ENCODE assay signal across 18 cellular contexts in the genomic region with DNA sequence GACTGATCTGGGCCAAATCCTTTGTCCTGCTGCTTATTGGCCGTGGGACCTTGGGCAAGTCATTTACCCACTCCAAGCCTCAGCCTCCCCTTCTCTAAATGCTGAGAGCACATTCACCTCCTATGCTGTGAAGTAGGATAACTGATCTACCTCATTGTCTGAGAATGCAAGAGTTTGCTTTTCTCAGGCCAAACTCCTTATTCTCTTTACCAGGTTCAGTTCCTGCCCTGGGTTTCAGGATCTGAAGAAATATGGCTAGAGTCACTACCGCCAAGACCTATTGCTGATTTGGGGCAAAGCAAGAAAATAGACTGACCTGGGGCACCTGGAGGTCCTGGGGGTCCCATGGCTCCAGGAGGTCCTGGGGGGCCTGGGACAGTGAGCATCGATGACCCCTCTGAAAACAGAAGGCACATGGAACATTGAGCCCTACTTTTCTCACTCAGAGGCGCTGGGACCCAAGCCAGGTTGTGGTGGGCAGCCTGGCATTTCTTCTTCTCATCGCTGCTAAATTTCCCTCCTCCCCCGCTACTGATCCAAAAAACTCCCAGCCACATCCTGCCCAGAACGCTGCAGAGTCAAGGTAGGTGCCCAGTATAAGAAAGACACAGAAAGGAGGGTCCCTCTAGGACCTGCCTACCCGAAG. TPM values are rescaled to one million over a fixed set of nuclear protein-coding genes. Genes with fewer than 3 reads are reported as not detected.
DNase-seq lines count a peak whose midpoint lies in the region; ATAC-seq and TF ChIP-seq lines count a peak whose summit lies in the region.
"Had no signal": no experiment of that assay in that cellular context is flagged by ENCODE, and none has a peak within 500 bp of the region (broad histone marks: within the 10 kb centered on the region; RNA-seq: fewer than 3 reads in every experiment).

No MANE protein-coding gene starts in this region.

- DNase-seq in right atrium auricular region (ENCODE audit: low spot score) (peak; percentile 44), heart left ventricle (no peak), H9 (peak; percentile 18), ecto neural progenitor cell (ENCODE audit: low spot score) (peak; percentile 22), GM20000 (ENCODE audit: low spot score) (no peak), upper lobe of right lung (no peak), NCI-H510A treated with DMSO at 0.1 percent for 48 hours (lab: John Stamatoyannopoulos, UW) (no peak)
- DNase-seq: GDM1, NCI-H1417 treated with DMSO at 0.1 percent for 48 hours, NCI-H2029, NCI-H82, PC-3 had no signal

- ATAC-seq in heart left ventricle (no peak), upper lobe of right lung (no peak)
- ATAC-seq: A549, HCT116, K562, PC-3 had no signal

- H3K36me3 ChIP-seq in right atrium auricular region = no peaks in the 10 kb centered on the region
- no peaks in the 10 kb centered on the region for H3K36me3 ChIP-seq in heart left ventricle
- H3K36me3 ChIP-seq in upper lobe of right lung = no peaks in the 10 kb centered on the region
- H3K36me3 ChIP-seq: SJSA1 had no signal

- no peak overlapping the region for H3T11ph ChIP-seq in H9 (ENCODE audit: low read length)

- WGBS in heart left ventricle, 4 donors = 84 to 93% (median 86%) methylated on average over 7 to 8 of the region's 8 CpGs
- no CpG with 5 or more reads among the region's 8 CpGs for WGBS in H9 (ENCODE audit: extremely low coverage, insufficient read length, low lambda C conversion rate)

- H3K4ac ChIP-seq in H9 (ENCODE audit: low read depth, low read length) = no peak overlapping the region

- H3K4me1 Mint-ChIP-seq in H9 = peaks cover 11 to 13% of the 10 kb centered on the region in 2 experiments

- H3K27ac Mint-ChIP-seq in H9 = no peak overlapping the region

- no peaks in the 10 kb centered on the region for H3K9me3 ChIP-seq in right atrium auricular region
- no peaks in the 10 kb centered on the region for H3K9me3 ChIP-seq in heart left ventricle
- no peaks in the 10 kb centered on the region for H3K9me3 ChIP-seq in H9 (ENCODE audit: control insufficient read depth, low read depth, low read length)
- H3K9me3 ChIP-seq in upper lobe of right lung = no peaks in the 10 kb centered on the region
- H3K9me3 ChIP-seq: A549, SJSA1 had no signal

- H3K36me3 Mint-ChIP-seq in H9 (ENCODE audit: insufficient read depth in 1 of 3, low read depth in 3 of 3) = no peaks in the 10 kb centered on the region

- H3K27me3 Mint-ChIP-seq in H9 (ENCODE audit: low read depth) = no peaks in the 10 kb centered on the region

- no peak overlapping the region for H2BK5ac ChIP-seq in H9 (ENCODE audit: insufficient read length, low read length)

- H3K27ac ChIP-seq in right atrium auricular region (no peak overlapping the region), heart left ventricle (no peak overlapping the region), H9 (ENCODE audit: insufficient read length, low read depth, low read length) (no peak overlapping the region), upper lobe of right lung (no peak overlapping the region)
- H3K27ac ChIP-seq: A549, C4-2B, SJSA1 had no signal

- H3K4me3 ChIP-seq in right atrium auricular region = no peak overlapping the region
- H3K4me3 ChIP-seq in heart left ventricle = no peak overlapping the region
- no peak overlapping the region for H3K4me3 ChIP-seq in upper lobe of right lung
- H3K4me3 ChIP-seq: A549, K562, SJSA1 had no signal

- H2AK5ac ChIP-seq in H9 (ENCODE audit: insufficient read length, low read length) = no peak overlapping the region

- no peaks in the 10 kb centered on the region for H3K79me2 ChIP-seq in H9 (ENCODE audit: insufficient read depth, low read length)

- H3K23me2 ChIP-seq in H9 (ENCODE audit: insufficient read length, low read depth, low read length, poor library complexity, severe bottlenecking) = no peaks in the 10 kb centered on the region

- no peak overlapping the region for H2BK20ac ChIP-seq in H9 (ENCODE audit: low read depth, low read length, poor library complexity, severe bottlenecking)

- H2BK12ac ChIP-seq in H9 (ENCODE audit: insufficient read length, low read depth, low read length) = no peak overlapping the region

- no peak overlapping the region for H4K91ac ChIP-seq in H9 (ENCODE audit: insufficient read length, low read depth, low read length)

- H3K79me1 ChIP-seq in H9 (ENCODE audit: insufficient read depth, low read depth, low read length, poor library complexity, severe bottlenecking) = no peaks in the 10 kb centered on the region

- TF ChIP-seq CTCF in right atrium auricular region (IDR thresholded peaks at IDR 0.05) (no peak), heart left ventricle (IDR thresholded peaks at IDR 0.05) (no peak), H9 (conservative IDR thresholded peaks at IDR 0.05) (no peak), GM20000 (IDR thresholded peaks at IDR 0.05; ENCODE audit: extremely low read depth, missing control alignments) (no peak), upper lobe of right lung (IDR thresholded peaks at IDR 0.05) (no peak)

- H3K56ac ChIP-seq in H9 (ENCODE audit: insufficient read length, low read depth, low read length) = no peak overlapping the region

- H3K9ac ChIP-seq in H9 (ENCODE audit: extremely low read depth, insufficient read length, low read length) = no peak overlapping the region

- H3K4me3 Mint-ChIP-seq in H9 = no peak overlapping the region

- no peak overlapping the region for H3K23ac ChIP-seq in H9 (ENCODE audit: insufficient read length, low read depth, low read length)

- H3K4me1 ChIP-seq in right atrium auricular region = no peaks in the 10 kb centered on the region
- no peaks in the 10 kb centered on the region for H3K4me1 ChIP-seq in heart left ventricle
- H3K4me1 ChIP-seq in H9 (ENCODE audit: insufficient read depth, low read length) = no peaks in the 10 kb centered on the region; the same call in 1 of the 2 replicates
- no peaks in the 10 kb centered on the region for H3K4me1 ChIP-seq in upper lobe of right lung
- H3K4me1 ChIP-seq: SJSA1 had no signal

- no peak overlapping the region for H2AFZ ChIP-seq in H9 (ENCODE audit: low read length)

- H4K5ac ChIP-seq in H9 (ENCODE audit: insufficient read length, low read depth, low read length) = no peak overlapping the region

- H3K18ac ChIP-seq in H9 (ENCODE audit: insufficient read length, low read depth, low read length) = no peak overlapping the region

- no peak overlapping the region for H3K4me2 ChIP-seq in H9 (ENCODE audit: insufficient read depth, insufficient read length, low read length)
- H3K4me2 ChIP-seq: A549 had no signal

- no peak overlapping the region for H4K8ac ChIP-seq in H9 (replicated peaks; ENCODE audit: insufficient read length, low read depth, low read length)

- intact Hi-C loops in heart left ventricle (cut with DNase I) (loop anchor here in 1 of 10 donors (10.0 kb wide), 1 partner anchor 311 kb away; a partner anchor contains a TSS), upper lobe of right lung (cut with DNase I) (no loop called here)

- H3K27me3 ChIP-seq in right atrium auricular region = no peaks in the 10 kb centered on the region
- no peaks in the 10 kb centered on the region for H3K27me3 ChIP-seq in heart left ventricle
- H3K27me3 ChIP-seq in H9 (ENCODE audit: insufficient read depth, low read length) = no peaks in the 10 kb centered on the region
- H3K27me3 ChIP-seq in upper lobe of right lung = no peaks in the 10 kb centered on the region
- H3K27me3 ChIP-seq: SJSA1 had no signal

- no peak overlapping the region for H3K14ac ChIP-seq in H9 (ENCODE audit: insufficient read depth, low read length)

- no peak overlapping the region for H2BK15ac ChIP-seq in H9 (ENCODE audit: low read depth, low read length)

- H2BK120ac ChIP-seq in H9 (ENCODE audit: low read depth, low read length, poor library complexity, severe bottlenecking) = no peak overlapping the region

- no peaks in the 10 kb centered on the region for H3K9me3 Mint-ChIP-seq in H9

- H4K20me1 ChIP-seq in H9 (ENCODE audit: control insufficient read depth, insufficient read depth, insufficient read length) = no peaks in the 10 kb centered on the region

- TF ChIP-seq POLR2A in heart left ventricle (IDR thresholded peaks at IDR 0.05) = no peak

RNA-seq across cellular contexts. Expression of a gene that starts 42.4 kb away (rescaled TPM):
- 1 to 10 TPM in 1 of 2 donors, under 1 TPM in 1; 0.26 to 6.2 TPM for total RNA-seq in right atrium auricular region
- 1 to 10 TPM in 2 of 9 donors, under 1 TPM in 2, not detected in 5; 0.28 to 2.2 (median 0.86) TPM for total RNA-seq in heart left ventricle
- under 1 TPM in 1 of 2 donors, not detected in 1; 0.37 TPM for polyA plus RNA-seq in heart left ventricle
- total RNA-seq in H9 (2021) = 1.9 TPM in 2 replicates
- 1.5 TPM for total RNA-seq in upper lobe of right lung
- total RNA-seq: K562, NCI-H460 had no signal
- polyA plus RNA-seq: K562 had no signal

Comparison
In these comparisons a context has a peak if more than half of its experiments do, and no peak if none do; other contexts are left out.
1. DNase-seq: peak in right atrium auricular region (single experiment), H9 (single experiment) and ecto neural progenitor cell (single experiment); none in heart left ventricle (0 of 5), GM20000 (single experiment), upper lobe of right lung (single experiment) and NCI-H510A treated with DMSO at 0.1 percent for 48 hours (single experiment).